ENCODE assay signal across 11 cellular contexts in the genomic region with DNA sequence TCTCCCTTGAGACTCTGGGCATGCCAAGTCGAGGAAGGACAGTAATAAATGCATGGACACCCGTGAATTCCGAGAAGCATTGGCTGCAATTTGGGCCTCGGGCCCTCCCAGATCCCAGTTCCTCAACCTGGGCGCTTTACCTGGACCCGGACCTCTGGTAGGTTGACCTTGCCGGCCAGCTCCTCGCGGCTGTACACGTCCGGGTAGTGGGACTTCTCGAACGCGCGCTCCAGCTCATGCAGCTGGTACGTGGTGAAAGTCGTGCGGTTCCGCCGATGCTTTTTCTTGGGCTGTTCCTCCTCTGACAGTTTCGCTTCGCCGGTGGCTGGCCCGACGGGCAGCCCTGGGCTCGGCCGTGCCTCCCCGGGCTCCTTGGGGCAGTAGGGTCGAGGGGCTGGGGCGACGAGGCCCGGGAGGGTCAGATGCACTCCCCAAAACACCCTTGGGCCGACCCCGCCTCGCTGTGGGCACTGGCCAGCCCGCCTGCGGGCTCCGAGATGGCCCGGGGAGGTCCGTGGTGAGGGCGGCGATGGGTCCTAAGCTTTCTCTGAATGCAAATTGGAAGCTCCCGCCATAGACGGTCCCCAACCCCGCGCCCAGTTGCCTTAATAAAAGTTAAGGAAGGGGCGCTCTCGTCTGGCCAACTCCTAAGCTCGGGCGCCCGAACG. TPM values are rescaled to one million over a fixed set of nuclear protein-coding genes. Genes with fewer than 3 reads are reported as not detected.
DNase-seq lines count a peak whose midpoint lies in the region; ATAC-seq and TF ChIP-seq lines count a peak whose summit lies in the region.
"Had no signal": no experiment of that assay in that cellular context is flagged by ENCODE, and none has a peak within 500 bp of the region (broad histone marks: within the 10 kb centered on the region; RNA-seq: fewer than 3 reads in every experiment).

No MANE protein-coding gene starts in this region.

- peak overlapping the region in 1 of 2 donors; percentile 15 for H3K4me3 Mint-ChIP-seq in stimulated activated naive B cell treated with anti-CD40 and anti-IgM and Interleukin-4, amounts not matched to agents 10 μg/mL and 1 μg/mL and 100 μg/mL, for 72 hours
- no peak overlapping the region for H3K4me3 Mint-ChIP-seq in activated CD8-positive, alpha-beta memory T cell treated with anti-CD3 and anti-CD28 coated beads, Interleukin-2, amount 10 ng/mL, durations not matched to agents 7 days and 5 days

- peak; percentile 21 for DNase-seq in SKM-1 treated with dmso at 0.1 percent for 144 hours (lab: John Stamatoyannopoulos, UW; ENCODE audit: unreplicated experiment)
- DNase-seq in SKM-1 (lab: John Stamatoyannopoulos, UW; ENCODE audit: unreplicated experiment): no peak
- DNase-seq in Peyer's patch: no peak
- DNase-seq in iPS DF 6.9 (ENCODE audit: low read depth, low spot score): no peak
- DNase-seq in stimulated activated naive B cell treated with anti-CD40 and anti-IgM and Interleukin-4, amounts not matched to agents 10 μg/mL and 1 μg/mL and 100 μg/mL, for 72 hours: no peak
- no peak for DNase-seq in stimulated activated CD4-positive, alpha-beta T cell treated with anti-CD3 and anti-CD28 coated beads, Interleukin-15, amount 100 ng/mL, for 24 hours
- no peak for DNase-seq in OCI-M1 (lab: John Stamatoyannopoulos, UW)
- no peak for DNase-seq in activated CD8-positive, alpha-beta memory T cell treated with anti-CD3 and anti-CD28 coated beads, Interleukin-2, amount 10 ng/mL, durations not matched to agents 7 days and 5 days
- DNase-seq: cortex of kidney, SIG-M5, testis had no signal

- WGBS in iPS DF 6.9 (ENCODE audit: insufficient coverage, insufficient read length): no CpG with 5 or more reads among the region's 52 CpGs

- H3K27ac ChIP-seq in Peyer's patch: no peak overlapping the region
- no peak overlapping the region for H3K27ac ChIP-seq in iPS DF 6.9 (ENCODE audit: low read length)
- H3K27ac ChIP-seq: testis had no signal

- peak; percentile 41 to 44 for ATAC-seq in stimulated activated naive B cell treated with anti-CD40 and anti-IgM and Interleukin-4, amounts not matched to agents 10 μg/mL and 1 μg/mL and 100 μg/mL, for 72 hours (replicated peaks)
- no peak for ATAC-seq in activated CD8-positive, alpha-beta memory T cell treated with anti-CD3 and anti-CD28 coated beads, Interleukin-2, amount 10 ng/mL, durations not matched to agents 7 days and 5 days

- TF ChIP-seq CTCF in Peyer's patch (IDR thresholded peaks at IDR 0.05): no peak

- peak overlapping the region in 3 of 4 donors; percentile 3 to 30 (median 12) for H3K4me3 ChIP-seq in Peyer's patch
- peak overlapping the region; percentile 41; the same call in 1 of the 2 replicates for H3K4me3 ChIP-seq in iPS DF 6.9 (ENCODE audit: low read length)

- no peak overlapping the region for H3K27ac Mint-ChIP-seq in stimulated activated naive B cell treated with anti-CD40 and anti-IgM and Interleukin-4, amounts not matched to agents 10 μg/mL and 1 μg/mL and 100 μg/mL, for 72 hours
- H3K27ac Mint-ChIP-seq in activated CD8-positive, alpha-beta memory T cell treated with anti-CD3 and anti-CD28 coated beads, Interleukin-2, amount 10 ng/mL, durations not matched to agents 7 days and 5 days: no peak overlapping the region

- H3K4me1 Mint-ChIP-seq in stimulated activated naive B cell treated with anti-CD40 and anti-IgM and Interleukin-4, amounts not matched to agents 10 μg/mL and 1 μg/mL and 100 μg/mL, for 72 hours: peaks cover 26 to 34% of the 10 kb centered on the region in 2 donors
- peaks cover 13% of the 10 kb centered on the region for H3K4me1 Mint-ChIP-seq in activated CD8-positive, alpha-beta memory T cell treated with anti-CD3 and anti-CD28 coated beads, Interleukin-2, amount 10 ng/mL, durations not matched to agents 7 days and 5 days

- H3K27me3 Mint-ChIP-seq in stimulated activated naive B cell treated with anti-CD40 and anti-IgM and Interleukin-4, amounts not matched to agents 10 μg/mL and 1 μg/mL and 100 μg/mL, for 72 hours: peaks cover 78 to 87% of the 10 kb centered on the region in 2 donors
- H3K27me3 Mint-ChIP-seq in activated CD8-positive, alpha-beta memory T cell treated with anti-CD3 and anti-CD28 coated beads, Interleukin-2, amount 10 ng/mL, durations not matched to agents 7 days and 5 days: peaks cover 82% of the 10 kb centered on the region

- CTCF ChIA-PET in activated CD8-positive, alpha-beta memory T cell treated with anti-CD3 and anti-CD28 coated beads, Interleukin-2, amount 10 ng/mL, durations not matched to agents 7 days and 5 days (lab: Charles Lee): interaction anchor here (0.6 to 1.6 kb wide), 2 partner anchors 23 to 78 kb away, joined by 3 read pairs; no protein-coding TSS in a partner anchor

- no peaks in the 10 kb centered on the region for H3K9me3 Mint-ChIP-seq in stimulated activated naive B cell treated with anti-CD40 and anti-IgM and Interleukin-4, amounts not matched to agents 10 μg/mL and 1 μg/mL and 100 μg/mL, for 72 hours
- no peaks in the 10 kb centered on the region for H3K9me3 Mint-ChIP-seq in activated CD8-positive, alpha-beta memory T cell treated with anti-CD3 and anti-CD28 coated beads, Interleukin-2, amount 10 ng/mL, durations not matched to agents 7 days and 5 days (ENCODE audit: low read depth)

- H3K36me3 Mint-ChIP-seq in stimulated activated naive B cell treated with anti-CD40 and anti-IgM and Interleukin-4, amounts not matched to agents 10 μg/mL and 1 μg/mL and 100 μg/mL, for 72 hours: peaks cover 4% of the 10 kb centered on the region in 2 donors
- peaks cover 3% of the 10 kb centered on the region for H3K36me3 Mint-ChIP-seq in activated CD8-positive, alpha-beta memory T cell treated with anti-CD3 and anti-CD28 coated beads, Interleukin-2, amount 10 ng/mL, durations not matched to agents 7 days and 5 days

- H3K27me3 ChIP-seq in Peyer's patch (peaks cover 0 to 70% of the 10 kb centered on the region in 2 donors), iPS DF 6.9 (ENCODE audit: control insufficient read depth, insufficient read depth, low read length) (peaks cover 77% of the 10 kb centered on the region)

- no peak for TF ChIP-seq POLR2A in Peyer's patch (IDR thresholded peaks at IDR 0.05)

- H3K4me1 ChIP-seq in Peyer's patch (peaks cover 0 to 27% (median 12%) of the 10 kb centered on the region in 4 donors), iPS DF 6.9 (ENCODE audit: control insufficient read depth, insufficient read depth, low read length) (peaks cover 5% of the 10 kb centered on the region)

- H3K9me3 ChIP-seq in Peyer's patch: peaks cover 0 to 4% (median 0%) of the 10 kb centered on the region in 4 donors
- H3K9me3 ChIP-seq in iPS DF 6.9 (ENCODE audit: control insufficient read depth, insufficient read depth, low read length): no peaks in the 10 kb centered on the region
- H3K9me3 ChIP-seq: testis had no signal

- H3K36me3 ChIP-seq in Peyer's patch (no peaks in the 10 kb centered on the region), iPS DF 6.9 (ENCODE audit: control insufficient read depth, insufficient read depth, low read length) (no peaks in the 10 kb centered on the region)

RNA-seq across cellular contexts. Expression of a gene that starts 0.9 kb away (rescaled TPM):
- not detected for total RNA-seq in Peyer's patch
- total RNA-seq in activated CD8-positive, alpha-beta memory T cell treated with anti-CD3 and anti-CD28 coated beads, Interleukin-2, amount 10 ng/mL, durations not matched to agents 7 days and 5 days: not detected
- total RNA-seq: testis had no signal

RNA-seq across cellular contexts. Expression of a gene that starts 46.1 kb away (rescaled TPM):
- total RNA-seq in Peyer's patch: not detected
- total RNA-seq in activated CD8-positive, alpha-beta memory T cell treated with anti-CD3 and anti-CD28 coated beads, Interleukin-2, amount 10 ng/mL, durations not matched to agents 7 days and 5 days: not detected

RNA-seq across cellular contexts. Expression of a gene that starts 52.4 kb away (rescaled TPM):
- not detected for total RNA-seq in Peyer's patch
- total RNA-seq in activated CD8-positive, alpha-beta memory T cell treated with anti-CD3 and anti-CD28 coated beads, Interleukin-2, amount 10 ng/mL, durations not matched to agents 7 days and 5 days: not detected
